ENCODE assay signal across 13 cellular contexts in the genomic region with DNA sequence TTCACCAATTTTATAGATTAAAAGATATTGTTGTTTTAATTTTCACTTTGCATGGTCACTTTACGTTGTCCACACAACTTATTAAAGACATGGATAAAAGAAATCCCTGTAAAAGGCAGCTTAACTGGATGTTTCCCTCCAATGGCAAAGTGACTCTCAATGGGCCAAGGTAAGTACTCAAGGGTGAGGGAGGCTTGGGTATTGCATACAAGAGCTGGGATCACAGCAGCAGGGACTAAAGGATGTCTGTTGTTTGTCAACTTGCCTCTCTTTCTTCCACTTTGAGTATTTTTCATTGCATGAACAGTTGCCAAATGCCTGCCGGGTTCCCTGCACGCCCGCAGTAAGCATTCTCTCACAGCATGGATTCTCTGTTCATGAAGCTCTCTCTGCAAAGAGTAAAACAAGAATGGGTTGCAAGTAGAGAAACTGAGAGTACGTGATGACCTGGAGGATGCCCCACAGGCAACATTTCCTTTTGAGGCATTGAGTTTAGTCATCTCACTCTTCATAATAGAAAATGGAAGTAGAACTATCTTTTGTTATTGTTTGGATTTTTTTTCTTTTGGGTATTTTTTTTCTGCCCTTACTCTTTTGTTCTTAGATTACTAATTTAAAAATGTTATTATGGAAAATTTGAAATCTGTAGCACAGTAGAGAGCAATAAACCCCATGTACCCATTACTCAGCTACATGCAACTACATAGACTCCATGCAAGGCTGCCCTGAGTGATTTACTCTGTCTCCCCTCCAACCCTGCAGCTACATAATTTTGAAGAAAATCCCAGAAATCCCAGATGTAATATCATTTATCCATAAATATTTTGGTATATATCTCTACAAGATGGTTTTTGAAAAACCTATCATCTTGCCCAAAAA. TPM values are rescaled to one million over a fixed set of nuclear protein-coding genes. Genes with fewer than 3 reads are reported as not detected.
DNase-seq lines count a peak whose midpoint lies in the region; ATAC-seq and TF ChIP-seq lines count a peak whose summit lies in the region.
"Had no signal": no experiment of that assay in that cellular context is flagged by ENCODE, and none has a peak within 500 bp of the region (broad histone marks: within the 10 kb centered on the region; RNA-seq: fewer than 3 reads in every experiment).

No MANE protein-coding gene starts in this region.

- H3K4me1 Mint-ChIP-seq in activated T-helper 2 cell treated with anti-CD3 and anti-CD28 coated beads, Interferon-gamma antibody, Interleukin-2, Interleukin-4, amounts not matched to agents 10 μg/mL and 5 μg/mL and 100 μg/mL, durations not matched to agents 14 hours and 24 hours and 36 hours (ENCODE audit: low read depth) = peaks cover 11% of the 10 kb centered on the region
- H3K4me1 Mint-ChIP-seq: T-helper 17 cell had no signal

- no peaks in the 10 kb centered on the region for H3K36me3 Mint-ChIP-seq in activated T-helper 2 cell treated with anti-CD3 and anti-CD28 coated beads, Interferon-gamma antibody, Interleukin-2, Interleukin-4, amounts not matched to agents 10 μg/mL and 5 μg/mL and 100 μg/mL, durations not matched to agents 14 hours and 24 hours and 36 hours (ENCODE audit: low read depth)

- no peak for TF ChIP-seq CTCF in GM13977 (IDR thresholded peaks at IDR 0.05; ENCODE audit: extremely low read depth, insufficient read depth, missing control alignments)

- no peaks in the 10 kb centered on the region for H3K9me3 Mint-ChIP-seq in activated T-helper 2 cell treated with anti-CD3 and anti-CD28 coated beads, Interferon-gamma antibody, Interleukin-2, Interleukin-4, amounts not matched to agents 10 μg/mL and 5 μg/mL and 100 μg/mL, durations not matched to agents 14 hours and 24 hours and 36 hours

- in situ Hi-C loops in GM13977 (cut with MboI; ENCODE audit: low pct_unique_long_range_greater_than_20kb, low sequenced_read_pairs, unreplicated experiment) = no loop called here

- peak; percentile 73 for ATAC-seq in GM19324 (IDR thresholded peaks at IDR 0.05; ENCODE audit: low FRiP score, unreplicated experiment)
- ATAC-seq in HG02642 (IDR thresholded peaks at IDR 0.05; ENCODE audit: poor library complexity, unreplicated experiment) = peak; percentile 93
- peak; percentile 95 for ATAC-seq in HG03378 (IDR thresholded peaks at IDR 0.05; ENCODE audit: unreplicated experiment)
- ATAC-seq: right cardiac atrium, T-helper 17 cell had no signal

- H3K27ac Mint-ChIP-seq in activated T-helper 2 cell treated with anti-CD3 and anti-CD28 coated beads, Interferon-gamma antibody, Interleukin-2, Interleukin-4, amounts not matched to agents 10 μg/mL and 5 μg/mL and 100 μg/mL, durations not matched to agents 14 hours and 24 hours and 36 hours = no peak overlapping the region
- H3K27ac Mint-ChIP-seq: T-helper 17 cell had no signal

- peak; percentile 48 for DNase-seq in GM13977 (ENCODE audit: low spot score)
- DNase-seq in activated T-helper 2 cell treated with anti-CD3 and anti-CD28 coated beads, Interferon-gamma antibody, Interleukin-2, Interleukin-4, amounts not matched to agents 10 μg/mL and 5 μg/mL and 100 μg/mL, durations not matched to agents 14 hours and 24 hours and 36 hours (ENCODE audit: low spot score) = no peak
- no peak for DNase-seq in amniotic stem cell (lab: John Stamatoyannopoulos, UW)
- no peak for DNase-seq in DMS 273 treated with DMSO at 0.1 percent for 48 hours (lab: John Stamatoyannopoulos, UW)
- no peak for DNase-seq in midbrain (lab: John Stamatoyannopoulos, UW)
- DNase-seq: activated CD8-positive, alpha-beta memory T cell treated with anti-CD3 and anti-CD28 coated beads, Interleukin-2, amount 50 U/mL, for 48 hours; NCI-H146; right cardiac atrium; T-helper 17 cell had no signal

- H3K27me3 Mint-ChIP-seq in activated T-helper 2 cell treated with anti-CD3 and anti-CD28 coated beads, Interferon-gamma antibody, Interleukin-2, Interleukin-4, amounts not matched to agents 10 μg/mL and 5 μg/mL and 100 μg/mL, durations not matched to agents 14 hours and 24 hours and 36 hours (ENCODE audit: low read depth) = peaks cover 5% of the 10 kb centered on the region

- H3K4me3 Mint-ChIP-seq in activated T-helper 2 cell treated with anti-CD3 and anti-CD28 coated beads, Interferon-gamma antibody, Interleukin-2, Interleukin-4, amounts not matched to agents 10 μg/mL and 5 μg/mL and 100 μg/mL, durations not matched to agents 14 hours and 24 hours and 36 hours (ENCODE audit: low read depth) = no peak overlapping the region
- H3K4me3 Mint-ChIP-seq: T-helper 17 cell had no signal

- intact Hi-C loops in activated T-helper 2 cell treated with anti-CD3 and anti-CD28 coated beads, Interferon-gamma antibody, Interleukin-2, Interleukin-4, amounts not matched to agents 10 μg/mL and 5 μg/mL and 100 μg/mL, durations not matched to agents 14 hours and 24 hours and 36 hours (cut with micrococcal nuclease) = no loop called here

RNA-seq across cellular contexts. Expression of a gene that starts 26.3 kb away (rescaled TPM):
- not detected in 2 replicates for total RNA-seq in activated T-helper 2 cell treated with anti-CD3 and anti-CD28 coated beads, Interferon-gamma antibody, Interleukin-2, Interleukin-4, amounts not matched to agents 10 μg/mL and 5 μg/mL and 100 μg/mL, durations not matched to agents 14 hours and 24 hours and 36 hours
- total RNA-seq: HT-29 had no signal
